12 cellular contexts compared by ENCODE assay signal in genomic region chr9:130242270-130243014, GRCh38. TPM values are rescaled to one million over a fixed set of nuclear protein-coding genes. Genes with fewer than 3 reads are reported as not detected.
DNase-seq lines count a peak whose midpoint lies in the region; ATAC-seq, FAIRE-seq and TF ChIP-seq lines count a peak whose summit lies in the region.
"Had no signal": no experiment of that assay in that cellular context is flagged by ENCODE, and none has a peak within 500 bp of the region (broad histone marks: within the 10 kb centered on the region; RNA-seq: fewer than 3 reads in every experiment).

No MANE protein-coding gene starts in this region.

- no peaks in the 10 kb centered on the region; the same call in 2 of the 3 replicates for H3K9me3 Mint-ChIP-seq in GM23338
- H3K9me3 Mint-ChIP-seq in astrocyte (ENCODE audit: unreplicated experiment) = peaks cover 2% of the 10 kb centered on the region
- H3K9me3 Mint-ChIP-seq: activated naive CD4-positive, alpha-beta T cell treated with anti-CD3 and anti-CD28 coated beads, Interleukin-2, amount 50 U/mL, for 72 hours had no signal

- DNase-seq in GM23338 (ENCODE audit: low spot score) (no peak), astrocyte (ENCODE audit: low read depth) (no peak), mucosa of descending colon (no peak), lower lobe of right lung (no peak), SKM-1 treated with dmso at 0.1 percent for 144 hours (lab: John Stamatoyannopoulos, UW; ENCODE audit: unreplicated experiment) (no peak), CD1c-positive myeloid dendritic cell (ENCODE audit: extremely low spot score) (no peak)
- DNase-seq: NCI-H1436 treated with DMSO at 0.1 percent for 48 hours had no signal

- H3K27me3 ChIP-seq in ACC112 (ENCODE audit: insufficient read depth, low read length) (no peaks in the 10 kb centered on the region), GM23338 (ENCODE audit: insufficient read depth) (no peaks in the 10 kb centered on the region), astrocyte (ENCODE audit: insufficient read depth, low read length) (no peaks in the 10 kb centered on the region), lower lobe of right lung (ENCODE audit: low read depth) (no peaks in the 10 kb centered on the region)

- H3K79me2 ChIP-seq in ACC112 (ENCODE audit: control insufficient read depth, insufficient read depth, low read length, unreplicated experiment) (no peaks in the 10 kb centered on the region), GM23338 (replicated peaks; ENCODE audit: insufficient read depth) (no peaks in the 10 kb centered on the region), astrocyte (ENCODE audit: insufficient read depth, low read length) (no peaks in the 10 kb centered on the region)

- no peak overlapping the region for H3K27ac Mint-ChIP-seq in GM23338
- H3K27ac Mint-ChIP-seq in astrocyte (ENCODE audit: unreplicated experiment) = peak overlapping the region; percentile 62
- H3K27ac Mint-ChIP-seq: activated naive CD4-positive, alpha-beta T cell treated with anti-CD3 and anti-CD28 coated beads, Interleukin-2, amount 50 U/mL, for 72 hours had no signal

- no peak overlapping the region for H3K9ac ChIP-seq in astrocyte (ENCODE audit: low read length)

- no peak for FAIRE-seq in astrocyte (lab: Jason Lieb, UNC)
- FAIRE-seq: endometrium had no signal

- H3K36me3 Mint-ChIP-seq in GM23338 (ENCODE audit: low read depth) (no peaks in the 10 kb centered on the region), astrocyte (ENCODE audit: low read depth, unreplicated experiment) (no peaks in the 10 kb centered on the region)
- H3K36me3 Mint-ChIP-seq: activated naive CD4-positive, alpha-beta T cell treated with anti-CD3 and anti-CD28 coated beads, Interleukin-2, amount 50 U/mL, for 72 hours had no signal

- H3K4me3 Mint-ChIP-seq in GM23338 (peak overlapping the region; percentile 57), astrocyte (ENCODE audit: unreplicated experiment) (no peak overlapping the region)

- H3K27ac ChIP-seq in ACC112 (ENCODE audit: low read depth, low read length) (no peak overlapping the region), GM23338 (ENCODE audit: low read depth) (no peak overlapping the region), astrocyte (ENCODE audit: low read depth, low read length) (no peak overlapping the region), lower lobe of right lung (no peak overlapping the region)

- H3K4me3 ChIP-seq in ACC112 (ENCODE audit: low read depth, low read length) = peak overlapping the region; percentile 59
- peak overlapping the region; percentile 34 for H3K4me3 ChIP-seq in GM23338
- no peak overlapping the region for H3K4me3 ChIP-seq in astrocyte (ENCODE audit: insufficient read depth, low read depth, low read length)
- no peak overlapping the region for H3K4me3 ChIP-seq in mucosa of descending colon
- H3K4me3 ChIP-seq in lower lobe of right lung = no peak overlapping the region

- intact Hi-C loops in mucosa of descending colon (cut with DNase I, micrococcal nuclease) = no loop called here
- intact Hi-C loops in lower lobe of right lung (cut with DNase I) = no loop called here

- TF ChIP-seq CTCF in GM23338 (conservative IDR thresholded peaks at IDR 0.05; ENCODE audit: low read depth in 2 of 2) (no peak), astrocyte (IDR thresholded peaks at IDR 0.05; ENCODE audit: insufficient read depth, low read depth, low read length) (no peak), mucosa of descending colon (IDR thresholded peaks at IDR 0.05) (no peak), lower lobe of right lung (IDR thresholded peaks at IDR 0.05) (no peak)

- no peaks in the 10 kb centered on the region for H3K9me3 ChIP-seq in astrocyte (ENCODE audit: insufficient read depth, low read depth, low read length)
- no peaks in the 10 kb centered on the region for H3K9me3 ChIP-seq in mucosa of descending colon
- H3K9me3 ChIP-seq in lower lobe of right lung = no peaks in the 10 kb centered on the region

- H2AFZ ChIP-seq in ACC112 (ENCODE audit: low read length, unreplicated experiment) = peak overlapping the region; percentile 83
- H2AFZ ChIP-seq in GM23338 = peak overlapping the region; percentile 94
- H2AFZ ChIP-seq in astrocyte (ENCODE audit: low read depth, low read length) = peak overlapping the region; percentile 13

- H3K4me1 Mint-ChIP-seq in GM23338 (peaks cover 19% of the 10 kb centered on the region), astrocyte (ENCODE audit: low read depth, unreplicated experiment) (peaks cover 9% of the 10 kb centered on the region)

- H3K36me3 ChIP-seq in ACC112 (ENCODE audit: insufficient read depth, low read length) (no peaks in the 10 kb centered on the region), GM23338 (ENCODE audit: insufficient read depth) (no peaks in the 10 kb centered on the region; the same call in 1 of the 2 replicates), astrocyte (ENCODE audit: insufficient read depth, low read length) (no peaks in the 10 kb centered on the region), mucosa of descending colon (ENCODE audit: low read depth) (no peaks in the 10 kb centered on the region), lower lobe of right lung (no peaks in the 10 kb centered on the region)

- H3K27me3 Mint-ChIP-seq in GM23338 (ENCODE audit: insufficient read depth, low read depth, poor library complexity) (peaks cover 13% of the 10 kb centered on the region), astrocyte (ENCODE audit: low read depth, unreplicated experiment) (peaks cover 2% of the 10 kb centered on the region)

- H4K20me1 ChIP-seq in GM23338 (replicated peaks; ENCODE audit: insufficient read depth) = no peaks in the 10 kb centered on the region
- H4K20me1 ChIP-seq in astrocyte (ENCODE audit: insufficient read depth, low read length) = no peaks in the 10 kb centered on the region

- no peaks in the 10 kb centered on the region for H3K9me2 ChIP-seq in GM23338 (ENCODE audit: insufficient read depth)

- no peaks in the 10 kb centered on the region for H3F3A ChIP-seq in GM23338 (replicated peaks; ENCODE audit: low read depth)

- H3K4me2 ChIP-seq in GM23338 = peak overlapping the region; percentile 34; the same call in 1 of the 2 replicates
- H3K4me2 ChIP-seq in astrocyte (ENCODE audit: low read length) = peak overlapping the region; percentile 56

- ATAC-seq in GM23338 (no peak), mucosa of descending colon (peak; percentile 4), lower lobe of right lung (no peak), HG03469 (IDR thresholded peaks at IDR 0.05; ENCODE audit: unreplicated experiment) (no peak)

- H3K4me1 ChIP-seq in ACC112 (ENCODE audit: control insufficient read depth, insufficient read depth, low read length, unreplicated experiment) (peaks cover 9% of the 10 kb centered on the region), GM23338 (ENCODE audit: insufficient read depth) (no peaks in the 10 kb centered on the region), astrocyte (ENCODE audit: insufficient read depth, low read length) (no peaks in the 10 kb centered on the region), mucosa of descending colon (ENCODE audit: low read depth) (no peaks in the 10 kb centered on the region), lower lobe of right lung (peaks cover 11% of the 10 kb centered on the region)

TF ChIP-seq in GM23338, 12 proteins besides CTCF, POLR2A, EP300 and RAD21 (continues in another document):
- TF ChIP-seq JUNB (IDR thresholded peaks at IDR 0.05; ENCODE audit: unreplicated experiment) (no peak), REST (IDR thresholded peaks at IDR 0.05; ENCODE audit: unreplicated experiment) (no peak)

RNA-seq across cellular contexts. Expression of gene HMCN2, which starts 23.1 kb away (rescaled TPM):
- total RNA-seq in GM23338 (2014; rRNA removed; shearing (Covaris generic)) = 2.6 and 4.7 TPM in 2 replicates
- polyA plus RNA-seq in GM23338 (2016; fragmentation: Nextera tagmentation; extraction: Ambion mirVana) = 1.3 and 2.1 TPM in 2 replicates
- total RNA-seq in astrocyte (1.6 and 3.2 TPM in 2 replicates), mucosa of descending colon (10 to 100 TPM; 28.1 to 40.5 (median 33.2) TPM), lower lobe of right lung (4.7 TPM)
- total RNA-seq: activated naive CD4-positive, alpha-beta T cell treated with anti-CD3 and anti-CD28 coated beads, Interleukin-2, amount 50 U/mL, for 72 hours; renal cortical epithelial cell had no signal

Comparison
In these comparisons a context has a peak if more than half of its experiments do, and no peak if none do; other contexts are left out.
1. H2AFZ ChIP-seq: peak in every context shown above with its lines; median percentile 94 in GM23338; 83 in ACC112; 13 in astrocyte.
2. H3K4me3 ChIP-seq: peak in ACC112 (single experiment) and GM23338 (single experiment); none in astrocyte (single experiment), mucosa of descending colon (single experiment) and lower lobe of right lung (single experiment).